Comparison of ENCODE assay signal across 23 cellular contexts in genomic region chr3:43030162-43030935, GRCh38. TPM values are rescaled to one million over a fixed set of nuclear protein-coding genes. Genes with fewer than 3 reads are reported as not detected.
"Had no signal": no experiment of that assay in that cellular context is flagged by ENCODE, and none has a peak within 500 bp of the region (broad histone marks: within the 10 kb centered on the region; RNA-seq: fewer than 3 reads in every experiment).

No MANE protein-coding gene starts in this region.

- H3K27ac ChIP-seq: esophagus squamous epithelium, neural progenitor cell, psoas muscle, sigmoid colon, testis, tibial artery, upper lobe of left lung had no signal

- H3K4me3 ChIP-seq: esophagus squamous epithelium, neural progenitor cell, psoas muscle, sigmoid colon, testis, tibial artery, upper lobe of left lung had no signal

- H3K36me3 ChIP-seq: esophagus squamous epithelium, neural progenitor cell, sigmoid colon, upper lobe of left lung had no signal

- H3K4me1 ChIP-seq: psoas muscle, testis had no signal

- DNase-seq: cerebellar nuclear complex; effector CD8-positive, alpha-beta T cell; esophagus squamous epithelium; foreskin melanocyte; hypothalamus; immature natural killer cell; mesenchymal stem cell; midbrain; naive thymus-derived CD4-positive, alpha-beta T cell; psoas muscle; right cardiac atrium; sigmoid colon; stimulated activated CD4-positive, alpha-beta T cell treated with anti-CD3 and anti-CD28 coated beads, Interleukin-2, amount 100 ng/mL, for 24 hours; stimulated activated CD4-positive, alpha-beta T cell treated with anti-CD3 and anti-CD28 coated beads, Interleukin-4, amount 100 ng/mL, for 24 hours; stimulated activated naive CD8-positive, alpha-beta T cell treated with anti-CD3 and anti-CD28 coated beads, Interleukin-15, Interleukin-2, amounts not matched to agents 100 U/mL and 50 U/mL, for 24 hours; substantia nigra; testis; tibial artery had no signal

- H3K9me3 ChIP-seq: esophagus squamous epithelium, psoas muscle, sigmoid colon, testis, tibial artery, upper lobe of left lung had no signal

- H3K27me3 ChIP-seq: esophagus squamous epithelium, neural progenitor cell, sigmoid colon, testis, tibial artery, upper lobe of left lung had no signal

- ATAC-seq: naive thymus-derived CD4-positive, alpha-beta T cell; stimulated activated memory B cell treated with anti-CD40 and anti-IgM and Interleukin-4, amounts not matched to agents 10 μg/mL and 1 μg/mL and 100 μg/mL, for 72 hours; stimulated activated naive CD8-positive, alpha-beta T cell treated with anti-CD3 and anti-CD28 coated beads, Interleukin-15, Interleukin-2, amounts not matched to agents 100 U/mL and 50 U/mL, for 24 hours had no signal

RNA-seq across cellular contexts. Expression of gene GASK1A, which starts 51.2 kb away (rescaled TPM):
- total RNA-seq: endothelial cell of umbilical vein, lung microvascular endothelial cell had no signal
